15 cellular contexts compared by ENCODE assay signal in the genomic region with DNA sequence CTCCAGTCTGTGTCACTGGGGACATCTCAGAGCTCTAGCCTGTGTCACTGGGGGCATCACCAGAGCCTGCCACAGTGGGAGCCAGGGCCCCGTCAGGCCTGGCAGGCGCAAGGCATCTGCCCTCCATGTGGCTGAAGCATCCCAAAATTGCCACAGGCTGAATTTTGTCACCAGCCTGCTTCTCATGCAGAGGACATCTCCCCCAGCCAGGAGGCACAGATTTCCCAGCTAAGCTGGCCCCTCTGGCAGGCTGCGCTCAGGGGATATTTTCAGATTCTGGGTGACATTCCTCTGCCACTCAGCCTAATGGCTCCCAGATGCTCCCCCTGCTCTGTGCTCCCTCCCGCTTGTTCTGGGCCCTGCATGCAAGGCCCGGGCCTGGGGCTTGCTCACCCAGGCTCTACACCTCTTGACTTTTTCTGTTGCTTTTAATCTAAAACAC.
DNase-seq lines count a peak whose midpoint lies in the region; ATAC-seq, FAIRE-seq and TF ChIP-seq lines count a peak whose summit lies in the region.
"Had no signal": no experiment of that assay in that cellular context is flagged by ENCODE, and none has a peak within 500 bp of the region (broad histone marks: within the 10 kb centered on the region; RNA-seq: fewer than 3 reads in every experiment).

No MANE protein-coding gene starts in this region.

- H3K4me1 ChIP-seq in GM23338 (ENCODE audit: insufficient read depth) (peaks cover 58% of the 10 kb centered on the region), astrocyte (ENCODE audit: insufficient read depth, low read length) (peaks cover 73% of the 10 kb centered on the region), hepatocyte (ENCODE audit: insufficient read depth) (peaks cover 26% of the 10 kb centered on the region), sigmoid colon (peaks cover 0 to 27% (median 17%) of the 10 kb centered on the region in 4 donors), foreskin keratinocyte (peaks cover 48% of the 10 kb centered on the region), Karpas-422 (ENCODE audit: low read length) (no peaks in the 10 kb centered on the region)

- peak overlapping the region; percentile 35; the same call in 1 of the 2 replicates for H3K4me3 ChIP-seq in GM23338
- no peak overlapping the region for H3K4me3 ChIP-seq in astrocyte (ENCODE audit: insufficient read depth, low read depth, low read length)
- H3K4me3 ChIP-seq in hepatocyte, result no peak overlapping the region
- H3K4me3 ChIP-seq in sigmoid colon, result peak overlapping the region in 2 of 4 donors; percentile 33 to 38
- no peak overlapping the region for H3K4me3 ChIP-seq in Karpas-422 (ENCODE audit: low read length)
- H3K4me3 ChIP-seq: BLaER1 treated with 17β-estradiol and CSF1 and Interleukin-3, amounts not matched to agents 10 nM and 100 nM had no signal

- 67% methylated on average over 5 of the region's 5 CpGs for WGBS in hepatocyte (ENCODE audit: low lambda C conversion rate, missing lambda C conversion rate)
- WGBS in sigmoid colon, 2 donors, result 72 to 80% methylated on average over 5 of the region's 5 CpGs

- H3K9me2 ChIP-seq in GM23338 (ENCODE audit: insufficient read depth), result no peaks in the 10 kb centered on the region
- H3K9me2 ChIP-seq in hepatocyte (replicated peaks; ENCODE audit: insufficient read depth), result no peaks in the 10 kb centered on the region
- H3K9me2 ChIP-seq in Karpas-422 (replicated peaks; ENCODE audit: insufficient read depth, low read length), result no peaks in the 10 kb centered on the region

- H3K4me3 Mint-ChIP-seq in GM23338 (peak overlapping the region; percentile 41), astrocyte (ENCODE audit: unreplicated experiment) (peak overlapping the region; percentile 70)

- FAIRE-seq in astrocyte (lab: Jason Lieb, UNC), result peak; percentile 9
- FAIRE-seq: GM12892, islet of Langerhans had no signal

- ATAC-seq in GM23338 (peak; percentile 2), foreskin keratinocyte (no peak), omental fat pad (ENCODE audit: low FRiP score) (no peak)
- ATAC-seq: activated naive CD4-positive, alpha-beta T cell treated with anti-CD3 and anti-CD28 coated beads, Interleukin-2, amount 50 U/mL, for 72 hours had no signal

- H3K9me3 ChIP-seq in astrocyte (ENCODE audit: insufficient read depth, low read depth, low read length), result no peaks in the 10 kb centered on the region
- H3K9me3 ChIP-seq in hepatocyte (ENCODE audit: low read depth), result no peaks in the 10 kb centered on the region
- H3K9me3 ChIP-seq in sigmoid colon, result no peaks in the 10 kb centered on the region
- no peaks in the 10 kb centered on the region for H3K9me3 ChIP-seq in Karpas-422 (ENCODE audit: low read length)
- H3K9me3 ChIP-seq: BLaER1 treated with 17β-estradiol and CSF1 and Interleukin-3, amounts not matched to agents 10 nM and 100 nM had no signal

- 0 out of 2 replicates have a peak, but pooled peaks cover 5% of the 10 kb centered on the region for H3F3A ChIP-seq in GM23338 (replicated peaks; ENCODE audit: low read depth)

- TF ChIP-seq CTCF in GM23338 (conservative IDR thresholded peaks at IDR 0.05; ENCODE audit: low read depth in 2 of 2) (no peak), astrocyte (IDR thresholded peaks at IDR 0.05; ENCODE audit: insufficient read depth, low read depth, low read length) (no peak), hepatocyte (IDR thresholded peaks at IDR 0.05; ENCODE audit: poor library complexity) (no peak), sigmoid colon (IDR thresholded peaks at IDR 0.05) (no peak), foreskin keratinocyte (conservative IDR thresholded peaks at IDR 0.05) (no peak), omental fat pad (IDR thresholded peaks at IDR 0.05) (no peak)

- H4K20me1 ChIP-seq in GM23338 (replicated peaks; ENCODE audit: insufficient read depth) (no peaks in the 10 kb centered on the region), astrocyte (ENCODE audit: insufficient read depth, low read length) (no peaks in the 10 kb centered on the region), hepatocyte (ENCODE audit: insufficient read depth, poor library complexity, severe bottlenecking) (no peaks in the 10 kb centered on the region), Karpas-422 (ENCODE audit: insufficient read depth, low read depth, low read length) (no peaks in the 10 kb centered on the region)

- H3K27ac Mint-ChIP-seq in GM23338, result peak overlapping the region; percentile 61; the same call in 1 of the 2 replicates
- peak overlapping the region; percentile 8 for H3K27ac Mint-ChIP-seq in astrocyte (ENCODE audit: unreplicated experiment)
- H3K27ac Mint-ChIP-seq: activated naive CD4-positive, alpha-beta T cell treated with anti-CD3 and anti-CD28 coated beads, Interleukin-2, amount 50 U/mL, for 72 hours had no signal

- intact Hi-C loops in sigmoid colon (cut with DNase I), result no loop called here

- TF ChIP-seq EP300 in sigmoid colon (IDR thresholded peaks at IDR 0.05), result no peak

- H3K27ac ChIP-seq in GM23338 (ENCODE audit: low read depth) (peak overlapping the region; percentile 73; the same call in 1 of the 2 replicates), astrocyte (ENCODE audit: low read depth, low read length) (peak overlapping the region; percentile 76), hepatocyte (peak overlapping the region; percentile 78), sigmoid colon (peak overlapping the region; percentile 60 to 72 (median 68)), foreskin keratinocyte (no peak overlapping the region), Karpas-422 (ENCODE audit: low read length) (no peak overlapping the region)
- H3K27ac ChIP-seq: BLaER1 treated with 17β-estradiol and CSF1 and Interleukin-3, amounts not matched to agents 10 nM and 100 nM had no signal

- H3K36me3 Mint-ChIP-seq in GM23338 (ENCODE audit: low read depth), result no peaks in the 10 kb centered on the region
- peaks cover 3% of the 10 kb centered on the region for H3K36me3 Mint-ChIP-seq in astrocyte (ENCODE audit: low read depth, unreplicated experiment)
- H3K36me3 Mint-ChIP-seq: activated naive CD4-positive, alpha-beta T cell treated with anti-CD3 and anti-CD28 coated beads, Interleukin-2, amount 50 U/mL, for 72 hours had no signal

- H3K79me2 ChIP-seq in GM23338 (replicated peaks; ENCODE audit: insufficient read depth) (no peaks in the 10 kb centered on the region), astrocyte (ENCODE audit: insufficient read depth, low read length) (peaks cover 4% of the 10 kb centered on the region), hepatocyte (no peaks in the 10 kb centered on the region), Karpas-422 (ENCODE audit: low read length) (no peaks in the 10 kb centered on the region)

- H3K9ac ChIP-seq in astrocyte (ENCODE audit: low read length), result peak overlapping the region; percentile 73
- H3K9ac ChIP-seq in Karpas-422 (ENCODE audit: low read length), result no peak overlapping the region
- H3K9ac ChIP-seq: BLaER1 treated with 17β-estradiol and CSF1 and Interleukin-3, amounts not matched to agents 10 nM and 100 nM had no signal

- no peaks in the 10 kb centered on the region for H3K27me3 ChIP-seq in GM23338 (ENCODE audit: insufficient read depth)
- no peaks in the 10 kb centered on the region for H3K27me3 ChIP-seq in astrocyte (ENCODE audit: insufficient read depth, low read length)
- H3K27me3 ChIP-seq in hepatocyte, result no peaks in the 10 kb centered on the region
- no peaks in the 10 kb centered on the region for H3K27me3 ChIP-seq in sigmoid colon
- H3K27me3 ChIP-seq in foreskin keratinocyte, result no peaks in the 10 kb centered on the region
- H3K27me3 ChIP-seq in Karpas-422 (ENCODE audit: low read length), result no peaks in the 10 kb centered on the region

- peaks cover 34% of the 10 kb centered on the region for H3K27me3 Mint-ChIP-seq in GM23338 (ENCODE audit: insufficient read depth, low read depth, poor library complexity)
- H3K27me3 Mint-ChIP-seq in astrocyte (ENCODE audit: low read depth, unreplicated experiment), result peaks cover 20% of the 10 kb centered on the region

- DNase-seq in GM23338 (ENCODE audit: low spot score), result no peak
- DNase-seq in astrocyte (ENCODE audit: low read depth), result no peak
- no peak for DNase-seq in hepatocyte (ENCODE audit: low spot score)
- DNase-seq in sigmoid colon, result no peak
- no peak for DNase-seq in foreskin keratinocyte
- DNase-seq in mesenteric fat pad (ENCODE audit: low spot score), result no peak
- no peak for DNase-seq in omental fat pad (ENCODE audit: low spot score)
- no peak for DNase-seq in Karpas-422
- DNase-seq: DND-41, KBM-7, SHP77 treated with DMSO at 0.1 percent for 48 hours had no signal

- no peak overlapping the region for H2AFZ ChIP-seq in GM23338
- peak overlapping the region; percentile 60 for H2AFZ ChIP-seq in astrocyte (ENCODE audit: low read depth, low read length)
- H2AFZ ChIP-seq in hepatocyte, result peak overlapping the region; percentile 29
- H2AFZ ChIP-seq in Karpas-422 (ENCODE audit: low read length), result no peak overlapping the region

- TF ChIP-seq POLR2A in sigmoid colon (IDR thresholded peaks at IDR 0.05), result no peak

- peak overlapping the region; percentile 71 for H3K4me2 ChIP-seq in GM23338
- peak overlapping the region; percentile 80 for H3K4me2 ChIP-seq in astrocyte (ENCODE audit: low read length)
- H3K4me2 ChIP-seq in hepatocyte, result peak overlapping the region; percentile 62
- no peak overlapping the region for H3K4me2 ChIP-seq in Karpas-422 (ENCODE audit: low read depth, low read length, poor library complexity, severe bottlenecking)
- H3K4me2 ChIP-seq: BLaER1 treated with 17β-estradiol and CSF1 and Interleukin-3, amounts not matched to agents 10 nM and 100 nM had no signal

- H3K4me1 Mint-ChIP-seq in GM23338 (peaks cover 75% of the 10 kb centered on the region), astrocyte (ENCODE audit: low read depth, unreplicated experiment) (peaks cover 15% of the 10 kb centered on the region)

- H3K9me3 Mint-ChIP-seq in GM23338, result no peaks in the 10 kb centered on the region
- H3K9me3 Mint-ChIP-seq in astrocyte (ENCODE audit: unreplicated experiment), result no peaks in the 10 kb centered on the region
- H3K9me3 Mint-ChIP-seq: activated naive CD4-positive, alpha-beta T cell treated with anti-CD3 and anti-CD28 coated beads, Interleukin-2, amount 50 U/mL, for 72 hours had no signal

- H3K36me3 ChIP-seq in GM23338 (ENCODE audit: insufficient read depth) (no peaks in the 10 kb centered on the region), astrocyte (ENCODE audit: insufficient read depth, low read length) (peaks cover 3% of the 10 kb centered on the region), hepatocyte (replicated peaks; ENCODE audit: insufficient read depth, low read depth) (no peaks in the 10 kb centered on the region), sigmoid colon (no peaks in the 10 kb centered on the region), Karpas-422 (ENCODE audit: insufficient read depth, low read length) (no peaks in the 10 kb centered on the region)
- H3K36me3 ChIP-seq: BLaER1 treated with 17β-estradiol and CSF1 and Interleukin-3, amounts not matched to agents 10 nM and 100 nM had no signal

TF ChIP-seq in GM23338, 12 proteins besides CTCF, POLR2A, EP300 and RAD21 (continues in another document):
- TF ChIP-seq ZNF331 (CRISPR knock-in tag; IDR thresholded peaks at IDR 0.05; ENCODE audit: low read depth), result no peak

Comparison
In these comparisons a context has a peak if more than half of its experiments do, and no peak if none do; other contexts are left out.
1. H2AFZ ChIP-seq: peak in astrocyte (single experiment) and hepatocyte (single experiment); none in GM23338 (single experiment) and Karpas-422 (single experiment).
2. H3K27ac ChIP-seq: peak in GM23338 (single experiment), astrocyte (single experiment), hepatocyte (single experiment) and sigmoid colon (4 of 4); none in foreskin keratinocyte (single experiment) and Karpas-422 (single experiment).